8 cellular contexts compared by ENCODE assay signal in genomic region chr5:93580387-93581100, GRCh38. TPM values are rescaled to one million over a fixed set of nuclear protein-coding genes. Genes with fewer than 3 reads are reported as not detected.
DNase-seq lines count a peak whose midpoint lies in the region; ATAC-seq and TF ChIP-seq lines count a peak whose summit lies in the region.

No MANE protein-coding gene starts in this region.

- WGBS in esophagus squamous epithelium, 2 donors: 2 to 3% methylated on average over 40 to 42 of the region's 49 CpGs
- WGBS in neuronal stem cell (ENCODE audit: extremely low coverage in 2 of 2, insufficient read length in 2 of 2, insufficient replicate concordance in 1 of 2), 2 donors: no CpG with 5 or more reads among the region's 49 CpGs

- peak overlapping the region; percentile 35 for H2BK120ac ChIP-seq in neuronal stem cell (ENCODE audit: low read depth, low read length)

- no peak for TF ChIP-seq POLR2A in esophagus squamous epithelium (IDR thresholded peaks at IDR 0.05)

- peak overlapping the region; percentile 81 for H3K23ac ChIP-seq in neuronal stem cell (ENCODE audit: low read depth, low read length, poor library complexity)

- peak overlapping the region; percentile 59 for H3K14ac ChIP-seq in neuronal stem cell (ENCODE audit: low read length)

- H3K36me3 ChIP-seq in Panc1 (ENCODE audit: control insufficient read depth, insufficient read depth, low read length) (peaks cover 2% of the 10 kb centered on the region; the same call in 1 of the 2 replicates), esophagus squamous epithelium (no peaks in the 10 kb centered on the region), neuronal stem cell (replicated peaks in 1 of 2; ENCODE audit: control insufficient read depth in 2 of 2, insufficient read depth in 2 of 2, low read length in 2 of 2) (peaks cover 0 to 4% of the 10 kb centered on the region in 2 donors)

- peaks cover 32% of the 10 kb centered on the region for H3K4me1 ChIP-seq in Panc1 (ENCODE audit: control insufficient read depth, insufficient read depth, low read length)
- peaks cover 14 to 71% (median 18%) of the 10 kb centered on the region in 3 donors for H3K4me1 ChIP-seq in esophagus squamous epithelium
- H3K4me1 ChIP-seq in neuronal stem cell (ENCODE audit: control insufficient read depth in 2 of 2, insufficient read depth in 1 of 2, low read depth in 1 of 2, low read length in 2 of 2): peaks cover 23 to 36% of the 10 kb centered on the region in 2 donors

- TF ChIP-seq CTCF in Panc1 (IDR thresholded peaks at IDR 0.05) (no peak), esophagus squamous epithelium (IDR thresholded peaks at IDR 0.05) (no peak)

- peak overlapping the region; percentile 58 for H2AFZ ChIP-seq in neuronal stem cell (ENCODE audit: low read length)

- POLR2A ChIA-PET in Panc1 (lab: Charles Lee): no interaction called here

- peak overlapping the region; percentile 1 for H3K4ac ChIP-seq in neuronal stem cell (ENCODE audit: low read length)

- peak overlapping the region; percentile 97 for H2BK5ac ChIP-seq in neuronal stem cell (ENCODE audit: low read length)

- BruUV-seq in Panc1 (replicated peaks; lab: Mats Ljungman, UMichigan): TSS peak; percentile 54

- CTCF ChIA-PET in Panc1 (lab: Charles Lee): no interaction called here

- no peak overlapping the region for H4K91ac ChIP-seq in neuronal stem cell (ENCODE audit: low read depth, low read length, poor library complexity)

- intact Hi-C loops in Panc1 (cut with micrococcal nuclease; ENCODE audit: unreplicated experiment) (loop anchor here (2.0 to 10.0 kb wide), 2 partner anchors 220 to 1936 kb away; no protein-coding TSS in a partner anchor), esophagus squamous epithelium (cut with DNase I) (loop anchor here (10.0 kb wide), 1 partner anchor 224 kb away; no protein-coding TSS in a partner anchor)

- peak overlapping the region; percentile 68 to 71 for H3K4me3 ChIP-seq in Panc1 (ENCODE audit: low read depth in 2 of 2, low read length in 2 of 2)
- H3K4me3 ChIP-seq in esophagus squamous epithelium: peak overlapping the region; percentile 51 to 76 (median 61)
- H3K4me3 ChIP-seq in neuronal stem cell (ENCODE audit: low read length in 2 of 2): peak overlapping the region; percentile 85 to 89

- no peaks in the 10 kb centered on the region for H3K9me3 ChIP-seq in Panc1 (ENCODE audit: control insufficient read depth, insufficient read depth, low read depth, low read length)
- H3K9me3 ChIP-seq in esophagus squamous epithelium: no peaks in the 10 kb centered on the region
- no peaks in the 10 kb centered on the region for H3K9me3 ChIP-seq in neuronal stem cell (replicated peaks in 1 of 2; ENCODE audit: control insufficient read depth in 2 of 2, insufficient read depth in 1 of 2, low read depth in 1 of 2, low read length in 2 of 2)

- ATAC-seq in Panc1 (no peak), GM19023 (IDR thresholded peaks at IDR 0.05; ENCODE audit: unreplicated experiment) (no peak)

- peak overlapping the region; percentile 98 for H3K18ac ChIP-seq in neuronal stem cell (ENCODE audit: low read length)

- H3K79me1 ChIP-seq in neuronal stem cell (ENCODE audit: low read depth, low read length): peaks cover 9% of the 10 kb centered on the region

- peak overlapping the region; percentile 97 for H3K4me2 ChIP-seq in neuronal stem cell (ENCODE audit: insufficient read depth, low read length, poor library complexity, severe bottlenecking)

- peak overlapping the region; percentile 94 for H3K27ac ChIP-seq in Panc1 (ENCODE audit: low read length)
- peak overlapping the region; percentile 64 to 93 (median 89) for H3K27ac ChIP-seq in esophagus squamous epithelium
- no peak overlapping the region for H3K27ac ChIP-seq in neuronal stem cell (replicated peaks; ENCODE audit: low read length)

- H2BK15ac ChIP-seq in neuronal stem cell (ENCODE audit: low read length): peak overlapping the region; percentile 82

- peak overlapping the region; percentile 96 for H3K9ac ChIP-seq in neuronal stem cell (ENCODE audit: low read depth, low read length, poor library complexity)

- DNase-seq in NCI-H1694 treated with DMSO at 0.1 percent for 48 hours (lab: John Stamatoyannopoulos, UW): peak; percentile 41
- no peak for DNase-seq in NCI-H1694 (lab: John Stamatoyannopoulos, UW)
- no peak for DNase-seq in Panc1 (ENCODE audit: low read depth, low spot score)
- no peak for DNase-seq in esophagus squamous epithelium (lab: John Stamatoyannopoulos, UW)
- DNase-seq in neuronal stem cell (ENCODE audit: low spot score): no peak
- DNase-seq in stimulated activated CD4-positive, alpha-beta T cell treated with anti-CD3 and anti-CD28 coated beads, Interleukin-12 subunit alpha, Interleukin-12 subunit beta, amount 100 ng/mL, for 4 hours: no peak
- no peak for DNase-seq in dedifferentiated amniotic fluid mesenchymal stem cell (ENCODE audit: extremely low spot score)

- in situ Hi-C loops in Panc1 (cut with HindIII; ENCODE audit: low pct_unique_long_range_greater_than_20kb, low sequenced_read_pairs): no loop called here

- H4K8ac ChIP-seq in neuronal stem cell (ENCODE audit: low read depth, low read length): no peak overlapping the region

- H2AK5ac ChIP-seq in neuronal stem cell (ENCODE audit: low read depth, low read length): peak overlapping the region; percentile 33

- H3K27me3 ChIP-seq in Panc1 (ENCODE audit: control insufficient read depth, insufficient read depth, low read length) (no peaks in the 10 kb centered on the region), esophagus squamous epithelium (peaks cover 2 to 95% (median 8%) of the 10 kb centered on the region in 4 donors), neuronal stem cell (ENCODE audit: control insufficient read depth in 3 of 3, insufficient read depth in 3 of 3, low read depth in 1 of 3, low read length in 3 of 3) (no peaks in the 10 kb centered on the region)

- H2BK12ac ChIP-seq in neuronal stem cell (ENCODE audit: low read length): peak overlapping the region; percentile 73

RNA-seq across cellular contexts. Expression of gene NR2F1-AS1, which starts 0.5 kb away (rescaled TPM):
- total RNA-seq in Panc1 (2021; ENCODE audit: unreplicated experiment): 27.0 TPM
- 23.9 TPM for polyA plus RNA-seq in Panc1 (2012; ENCODE audit: insufficient read length)
- total RNA-seq in esophagus squamous epithelium: 10 to 100 TPM in 1 of 4 donors, 1 to 10 TPM in 2, under 1 TPM in 1; 0.49 to 11.3 (median 1.5) TPM
- 12.0 TPM for polyA plus RNA-seq in neuronal stem cell (2013, experiment 1 of 2)
- polyA plus RNA-seq in neuronal stem cell (2013, experiment 2 of 2): 12.9 TPM

RNA-seq across cellular contexts. Expression of gene NR2F1, which starts 2.5 kb away (rescaled TPM):
- total RNA-seq in Panc1 (2021; ENCODE audit: unreplicated experiment) (49.5 TPM), esophagus squamous epithelium (10 to 100 TPM in 1 of 4 donors, 1 to 10 TPM in 3; 1.9 to 26.3 (median 3.7) TPM)
- polyA plus RNA-seq in Panc1 (2012; ENCODE audit: insufficient read length): 115 TPM
- 63.6 TPM for polyA plus RNA-seq in neuronal stem cell (2013, experiment 1 of 2)
- 66.2 TPM for polyA plus RNA-seq in neuronal stem cell (2013, experiment 2 of 2)
